In genomic region chr2:125427721-125428315, GRCh38 we compare ENCODE assay signal across 26 cellular contexts.
"Had no signal": no experiment of that assay in that cellular context is flagged by ENCODE, and none has a peak within 500 bp of the region (broad histone marks: within the 10 kb centered on the region; RNA-seq: fewer than 3 reads in every experiment).

No MANE protein-coding gene starts in this region.

- H3K27me3 Mint-ChIP-seq: effector memory CD8-positive, alpha-beta T cell; naive thymus-derived CD4-positive, alpha-beta T cell; stimulated activated memory B cell treated with anti-CD40 and anti-IgM and Interleukin-4, amounts not matched to agents 10 μg/mL and 1 μg/mL and 100 μg/mL, for 72 hours; stimulated activated naive CD8-positive, alpha-beta T cell treated with anti-CD3 and anti-CD28 coated beads, Interleukin-15, Interleukin-2, amounts not matched to agents 100 ng/mL and 50 ng/mL, for 24 hours had no signal

- H3K9me3 Mint-ChIP-seq: effector memory CD8-positive, alpha-beta T cell; stimulated activated memory B cell treated with anti-CD40 and anti-IgM and Interleukin-4, amounts not matched to agents 10 μg/mL and 1 μg/mL and 100 μg/mL, for 72 hours; stimulated activated naive CD8-positive, alpha-beta T cell treated with anti-CD3 and anti-CD28 coated beads, Interleukin-15, Interleukin-2, amounts not matched to agents 100 ng/mL and 50 ng/mL, for 24 hours had no signal

- H3K4me3 Mint-ChIP-seq: effector memory CD8-positive, alpha-beta T cell; naive thymus-derived CD4-positive, alpha-beta T cell; nephron progenitor cell; stimulated activated memory B cell treated with anti-CD40 and anti-IgM and Interleukin-4, amounts not matched to agents 10 μg/mL and 1 μg/mL and 100 μg/mL, for 72 hours; stimulated activated naive CD8-positive, alpha-beta T cell treated with anti-CD3 and anti-CD28 coated beads, Interleukin-15, Interleukin-2, amounts not matched to agents 100 ng/mL and 50 ng/mL, for 24 hours had no signal

- ATAC-seq: effector memory CD8-positive, alpha-beta T cell; foreskin keratinocyte; left cardiac atrium; left ventricle myocardium superior; naive thymus-derived CD4-positive, alpha-beta T cell; psoas muscle; right lobe of liver; stimulated activated memory B cell treated with anti-CD40 and anti-IgM and Interleukin-4, amounts not matched to agents 10 μg/mL and 1 μg/mL and 100 μg/mL, for 72 hours; upper lobe of right lung had no signal

- H3K36me3 Mint-ChIP-seq: naive thymus-derived CD4-positive, alpha-beta T cell; stimulated activated memory B cell treated with anti-CD40 and anti-IgM and Interleukin-4, amounts not matched to agents 10 μg/mL and 1 μg/mL and 100 μg/mL, for 72 hours had no signal

- H3K4me3 ChIP-seq: esophagus muscularis mucosa, hepatocyte, lung, psoas muscle, right lobe of liver, spleen, testis, tibial nerve, upper lobe of right lung, vagina had no signal

- H3K4me1 ChIP-seq: esophagus muscularis mucosa, foreskin keratinocyte, parathyroid adenoma, psoas muscle, right lobe of liver, spleen, testis, tibial nerve, upper lobe of right lung, vagina had no signal

- H3K79me2 ChIP-seq: hepatocyte, parathyroid adenoma had no signal

- H3K9me3 ChIP-seq: esophagus muscularis mucosa, psoas muscle, right lobe of liver, testis, tibial nerve, upper lobe of right lung, vagina had no signal

- H3K36me3 ChIP-seq: esophagus muscularis mucosa, right lobe of liver, spleen, tibial nerve, upper lobe of right lung, vagina had no signal

- H3K9ac ChIP-seq: parathyroid adenoma had no signal

- H3K27ac Mint-ChIP-seq: effector memory CD8-positive, alpha-beta T cell; naive thymus-derived CD4-positive, alpha-beta T cell; nephron progenitor cell; stimulated activated memory B cell treated with anti-CD40 and anti-IgM and Interleukin-4, amounts not matched to agents 10 μg/mL and 1 μg/mL and 100 μg/mL, for 72 hours; stimulated activated naive CD8-positive, alpha-beta T cell treated with anti-CD3 and anti-CD28 coated beads, Interleukin-15, Interleukin-2, amounts not matched to agents 100 ng/mL and 50 ng/mL, for 24 hours had no signal

- DNase-seq: effector memory CD8-positive, alpha-beta T cell; foreskin keratinocyte; kidney; left cardiac atrium; left ventricle myocardium superior; mesenchymal stem cell; naive thymus-derived CD4-positive, alpha-beta T cell; nephron progenitor cell; psoas muscle; retina; right lobe of liver; spleen; stimulated activated CD4-positive, alpha-beta T cell treated with anti-CD3 and anti-CD28 coated beads, Interleukin-15, amount 100 ng/mL, for 24 hours; stimulated activated CD4-positive, alpha-beta T cell treated with anti-CD3 and anti-CD28 coated beads, Interleukin-1b, Interleukin-23, amount 100 ng/mL, for 48 hours; stimulated activated CD4-positive, alpha-beta T cell treated with anti-CD3 and anti-CD28 coated beads, Interleukin-4, amount 100 ng/mL, for 24 hours; testis; upper lobe of right lung had no signal

- H3K27ac ChIP-seq: epithelial cell of prostate, esophagus muscularis mucosa, foreskin keratinocyte, hepatocyte, parathyroid adenoma, psoas muscle, right lobe of liver, spleen, testis, tibial nerve, upper lobe of right lung, vagina had no signal

- H3K4me2 ChIP-seq: hepatocyte had no signal

- H3K4me1 Mint-ChIP-seq: naive thymus-derived CD4-positive, alpha-beta T cell; nephron progenitor cell; stimulated activated memory B cell treated with anti-CD40 and anti-IgM and Interleukin-4, amounts not matched to agents 10 μg/mL and 1 μg/mL and 100 μg/mL, for 72 hours had no signal

- FAIRE-seq: kidney had no signal

- H3K27me3 ChIP-seq: esophagus muscularis mucosa, foreskin keratinocyte, hepatocyte, right lobe of liver, spleen, testis, tibial nerve, upper lobe of right lung, vagina had no signal

- H2AFZ ChIP-seq: hepatocyte, parathyroid adenoma had no signal
